Comparison of ENCODE assay signal across 11 cellular contexts in the genomic region with DNA sequence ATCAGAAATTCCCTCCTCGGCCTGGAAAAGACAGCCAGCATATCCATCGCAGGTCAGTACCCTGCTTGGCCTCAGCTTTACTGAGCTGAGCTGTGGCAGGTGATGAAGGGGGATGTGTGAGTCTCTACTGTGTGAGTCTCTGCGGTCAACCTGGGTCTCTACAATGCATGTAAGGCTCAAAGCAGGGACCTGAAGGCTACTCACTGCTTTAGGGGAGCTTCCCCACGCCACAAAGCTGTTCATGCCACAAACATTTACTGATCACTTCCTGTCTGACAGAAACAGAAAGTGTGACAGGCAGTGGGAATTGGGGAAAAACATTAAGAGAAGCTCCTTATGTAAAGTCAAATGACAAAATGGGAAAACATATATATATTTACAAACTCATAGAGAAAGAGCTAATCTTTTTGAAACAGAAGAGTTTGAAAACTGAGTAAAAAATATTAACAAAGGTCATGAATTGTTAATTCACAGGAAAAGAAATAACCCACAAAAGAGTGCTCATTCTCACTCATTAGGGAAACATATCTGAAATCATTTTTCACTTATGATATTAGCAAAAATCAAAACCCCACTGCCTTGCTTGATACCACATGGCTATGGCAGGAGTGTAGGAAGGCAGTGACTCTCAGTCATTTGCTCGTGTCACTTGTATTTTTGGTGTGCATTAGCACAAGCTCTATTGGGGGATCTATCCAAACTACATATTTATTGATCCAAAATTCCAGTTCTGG. TPM values are rescaled to one million over a fixed set of nuclear protein-coding genes. Genes with fewer than 3 reads are reported as not detected.
A peak's percentile ranks its signal among the peaks of the same experiment; 100 is the strongest.
DNase-seq lines count a peak whose midpoint lies in the region; ATAC-seq and TF ChIP-seq lines count a peak whose summit lies in the region.
"Had no signal": no experiment of that assay in that cellular context is flagged by ENCODE, and none has a peak within 500 bp of the region (broad histone marks: within the 10 kb centered on the region; RNA-seq: fewer than 3 reads in every experiment).

No MANE protein-coding gene starts in this region.

- intact Hi-C loops in right cardiac atrium (cut with DNase I), result no loop called here

- H3K36me3 ChIP-seq in BLaER1 (peaks cover 62% of the 10 kb centered on the region), osteoblast (ENCODE audit: insufficient read depth, low read length) (peaks cover 22% of the 10 kb centered on the region)
- H3K36me3 ChIP-seq: BE2C had no signal

- H3K79me2 ChIP-seq in osteoblast (ENCODE audit: insufficient read depth, low read length), result peaks cover 2% of the 10 kb centered on the region

- H3K4me3 ChIP-seq in BLaER1 (no peak overlapping the region), right cardiac atrium (ENCODE audit: low read length) (no peak overlapping the region), osteoblast (ENCODE audit: insufficient read depth, low read length) (no peak overlapping the region)
- H3K4me3 ChIP-seq: PC-9 had no signal

- DNase-seq in GM19238 (ENCODE audit: insufficient read length, low spot score), result peak; percentile 40
- DNase-seq in activated T-helper 1 cell treated with Interleukin-2 at 50 U/mL for 16 hours (ENCODE audit: low read depth), result peak; percentile 2
- no peak for DNase-seq in right cardiac atrium
- DNase-seq in SK-N-DZ (ENCODE audit: low spot score), result no peak
- DNase-seq in osteoblast (ENCODE audit: insufficient read length, low spot score, missing footprints), result no peak
- no peak for DNase-seq in NCI-H146 (lab: John Stamatoyannopoulos, UW)
- DNase-seq: BE2C, PC-9 had no signal

- H3K9me3 ChIP-seq in BLaER1 (no peaks in the 10 kb centered on the region), right cardiac atrium (ENCODE audit: control insufficient read depth, low read length) (no peaks in the 10 kb centered on the region), osteoblast (ENCODE audit: low read depth, low read length) (no peaks in the 10 kb centered on the region)
- H3K9me3 ChIP-seq: BE2C had no signal

- H3K27me3 ChIP-seq in BLaER1 (no peaks in the 10 kb centered on the region), right cardiac atrium (ENCODE audit: control insufficient read depth, insufficient read depth) (no peaks in the 10 kb centered on the region), osteoblast (ENCODE audit: insufficient read depth, low read length) (no peaks in the 10 kb centered on the region)
- H3K27me3 ChIP-seq: BE2C had no signal

- no peak for TF ChIP-seq CTCF in osteoblast (IDR thresholded peaks at IDR 0.05; ENCODE audit: extremely low read depth, low read depth, low read length)

- H2AFZ ChIP-seq in osteoblast (ENCODE audit: low read length), result no peak overlapping the region
- H2AFZ ChIP-seq: PC-9 had no signal

- no peak overlapping the region for H3K27ac ChIP-seq in BLaER1
- no peak overlapping the region for H3K27ac ChIP-seq in right cardiac atrium (ENCODE audit: low read length)
- no peak overlapping the region for H3K27ac ChIP-seq in osteoblast (ENCODE audit: low read depth, low read length)
- H3K27ac ChIP-seq: HL-60, PC-9 had no signal

- H3K4me2 ChIP-seq in BLaER1, result peak overlapping the region; percentile 24; the same call in 1 of the 2 replicates
- H3K4me2 ChIP-seq in osteoblast (ENCODE audit: insufficient read depth, low read length), result no peak overlapping the region
- H3K4me2 ChIP-seq: PC-9 had no signal

- WGBS in right cardiac atrium, result 80% methylated on average over 5 of the region's 5 CpGs

- H3K4me1 ChIP-seq in BLaER1, result peaks cover 19% of the 10 kb centered on the region
- H3K4me1 ChIP-seq in right cardiac atrium (ENCODE audit: control insufficient read depth, insufficient read depth, low read length), result peaks cover 2% of the 10 kb centered on the region
- H3K4me1 ChIP-seq in osteoblast (ENCODE audit: insufficient read depth, low read length), result peaks cover 6% of the 10 kb centered on the region
- H3K4me1 ChIP-seq: BE2C had no signal

- H4K20me1 ChIP-seq in BLaER1 (no peaks in the 10 kb centered on the region), osteoblast (ENCODE audit: insufficient read depth, low read length) (no peaks in the 10 kb centered on the region)

- ATAC-seq in HG03196 (IDR thresholded peaks at IDR 0.05; ENCODE audit: unreplicated experiment) (peak; percentile 49), right cardiac atrium (no peak)

- no peak overlapping the region for H3K9ac ChIP-seq in BLaER1

RNA-seq across cellular contexts. Expression of a gene that starts 5.8 kb away (rescaled TPM):
- total RNA-seq in right cardiac atrium, result 10 to 100 TPM in 2 of 4 donors, 1 to 10 TPM in 2; 6.1 to 13.6 (median 9.1) TPM
- polyA plus RNA-seq in right cardiac atrium, result 6.1 TPM
- 0.38 TPM in 1 of 2 replicates, not detected in the other for polyA plus RNA-seq in SK-N-DZ (2014; cell fraction: cytosol; rRNA removed)
- 0.26 and 1.3 TPM in 2 replicates for polyA plus RNA-seq in SK-N-DZ (2014; cell fraction: nucleus; rRNA removed)
- total RNA-seq in osteoblast, result 21.5 and 21.7 TPM in 2 replicates

RNA-seq across cellular contexts. Expression of a gene that starts 11.7 kb away (rescaled TPM):
- 10 to 100 TPM; 17.1 to 26.3 (median 21.1) TPM for total RNA-seq in right cardiac atrium
- 10.9 TPM for polyA plus RNA-seq in right cardiac atrium
- 17.2 and 17.9 TPM in 2 replicates for polyA plus RNA-seq in SK-N-DZ (2014; cell fraction: cytosol; rRNA removed)
- 19.9 and 23.3 TPM in 2 replicates for polyA plus RNA-seq in SK-N-DZ (2014; cell fraction: nucleus; rRNA removed)
- total RNA-seq in osteoblast, result 10.5 and 11.5 TPM in 2 replicates

RNA-seq across cellular contexts. Expression of a gene that starts 44.0 kb away (rescaled TPM):
- total RNA-seq in right cardiac atrium (10 to 100 TPM in 3 of 4 donors, 1 to 10 TPM in 1; 6.8 to 11.2 (median 10.7) TPM), osteoblast (25.3 and 26.2 TPM in 2 replicates)
- 4.4 TPM for polyA plus RNA-seq in right cardiac atrium
- polyA plus RNA-seq in SK-N-DZ (2014; cell fraction: cytosol; rRNA removed), result 0.12 TPM in 1 of 2 replicates, not detected in the other
- polyA plus RNA-seq in SK-N-DZ (2014; cell fraction: nucleus; rRNA removed), result 0.08 and 0.46 TPM in 2 replicates

RNA-seq across cellular contexts. Expression of a gene that starts 54.0 kb away (rescaled TPM):
- total RNA-seq in right cardiac atrium (not detected), osteoblast (under 0.01 TPM in 2 replicates)
- not detected for polyA plus RNA-seq in right cardiac atrium
- polyA plus RNA-seq in SK-N-DZ (2014; cell fraction: cytosol; rRNA removed), result 0.03 and 0.16 TPM in 2 replicates
- polyA plus RNA-seq in SK-N-DZ (2014; cell fraction: nucleus; rRNA removed), result 0.17 TPM in 1 of 2 replicates, not detected in the other
- total RNA-seq: PC-9 had no signal

Comparison
In these comparisons a context has a peak if more than half of its experiments do, and no peak if none do; other contexts are left out.
1. DNase-seq: peak in GM19238 (single experiment) and activated T-helper 1 cell treated with Interleukin-2 at 50 U/mL for 16 hours (single experiment); none in right cardiac atrium (0 of 3), SK-N-DZ (single experiment), osteoblast (single experiment) and NCI-H146 (single experiment).